In the genomic region with DNA sequence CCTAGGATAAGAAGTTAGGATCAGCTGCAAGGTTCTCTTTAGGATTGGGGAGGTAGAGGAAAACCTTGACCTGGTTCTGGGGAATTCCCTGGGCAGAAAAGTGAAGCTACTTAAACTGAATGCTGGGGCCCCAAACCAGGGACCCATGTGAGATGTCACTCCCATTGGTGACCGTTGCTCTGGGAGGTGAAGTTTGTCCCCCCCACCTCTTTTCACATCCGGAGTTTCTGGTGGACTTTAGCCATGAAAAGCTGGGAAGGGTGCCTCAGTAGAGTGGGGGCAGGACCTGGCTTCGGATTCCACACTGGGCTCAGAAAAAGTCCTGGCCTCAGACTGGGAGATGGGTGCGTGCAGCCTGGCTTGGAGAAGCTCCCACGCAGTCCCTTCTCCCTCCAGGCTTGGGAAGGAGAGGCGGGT, we compare ENCODE assay signal across 21 cellular contexts. TPM values are rescaled to one million over a fixed set of nuclear protein-coding genes. Genes with fewer than 3 reads are reported as not detected.
"Had no signal": no experiment of that assay in that cellular context is flagged by ENCODE, and none has a peak within 500 bp of the region (broad histone marks: within the 10 kb centered on the region; RNA-seq: fewer than 3 reads in every experiment).

No MANE protein-coding gene starts in this region.

- H3K36me3 ChIP-seq: cardiac muscle cell, left ventricle myocardium inferior, right atrium auricular region, tibial nerve, uterus had no signal

- ATAC-seq: activated CD8-positive, alpha-beta memory T cell treated with anti-CD3 and anti-CD28 coated beads, Interleukin-2, amount 10 ng/mL, durations not matched to agents 7 days and 5 days; activated T-helper 17 cell treated with anti-CD3 and anti-CD28 coated beads, Interleukin-2, amount 50 U/mL, for 72 hours; effector memory CD8-positive, alpha-beta T cell; foreskin keratinocyte; natural killer cell; stimulated activated naive CD8-positive, alpha-beta T cell treated with anti-CD3 and anti-CD28 coated beads, Interleukin-15, Interleukin-2, amounts not matched to agents 100 U/mL and 50 U/mL, for 24 hours had no signal

- H3K9me3 ChIP-seq: left ventricle myocardium inferior, right atrium auricular region, tibial nerve, uterus had no signal

- H3K4me3 ChIP-seq: cardiac muscle cell, left ventricle myocardium inferior, right atrium auricular region, tibial nerve, uterus had no signal

- DNase-seq: activated B cell treated with CpG ODN at 0.5 μM for 24 hours; activated CD4-positive, alpha-beta memory T cell treated with anti-CD3 and anti-CD28 coated beads, Interleukin-2, amount 10 ng/mL, durations not matched to agents 7 days and 5 days; activated CD4-positive, alpha-beta T cell treated with anti-CD3 and anti-CD28 coated beads for 48 hours; activated CD8-positive, alpha-beta memory T cell treated with anti-CD3 and anti-CD28 coated beads, Interleukin-2, amount 10 ng/mL, durations not matched to agents 7 days and 5 days; activated naive CD4-positive, alpha-beta T cell; activated naive CD8-positive, alpha-beta T cell treated with anti-CD3 and anti-CD28 coated beads for 36 hours; amniotic stem cell; dermis blood vessel endothelial cell; effector memory CD8-positive, alpha-beta T cell; foreskin keratinocyte; left ventricle myocardium inferior; mesendoderm; natural killer cell; stimulated activated naive CD8-positive, alpha-beta T cell treated with anti-CD3 and anti-CD28 coated beads, Interleukin-15, Interleukin-2, amounts not matched to agents 100 U/mL and 50 U/mL, for 24 hours; SW 1271; uterus had no signal

- H3K27ac ChIP-seq: cardiac muscle cell, foreskin keratinocyte, left ventricle myocardium inferior, right atrium auricular region, uterus had no signal

- H3K27me3 ChIP-seq: cardiac muscle cell, foreskin keratinocyte, right atrium auricular region, tibial nerve, uterus had no signal

RNA-seq across cellular contexts. Expression of gene LRRC73, which starts 19.6 kb away (rescaled TPM):
- total RNA-seq: kidney epithelial cell had no signal

RNA-seq across cellular contexts. Expression of gene DLK2, which starts 35.2 kb away (rescaled TPM):
- total RNA-seq: activated CD8-positive, alpha-beta memory T cell treated with anti-CD3 and anti-CD28 coated beads, Interleukin-2, amount 10 ng/mL, durations not matched to agents 7 days and 5 days; kidney epithelial cell; natural killer cell had no signal
